Comparison of ENCODE assay signal across 20 cellular contexts in the genomic region with DNA sequence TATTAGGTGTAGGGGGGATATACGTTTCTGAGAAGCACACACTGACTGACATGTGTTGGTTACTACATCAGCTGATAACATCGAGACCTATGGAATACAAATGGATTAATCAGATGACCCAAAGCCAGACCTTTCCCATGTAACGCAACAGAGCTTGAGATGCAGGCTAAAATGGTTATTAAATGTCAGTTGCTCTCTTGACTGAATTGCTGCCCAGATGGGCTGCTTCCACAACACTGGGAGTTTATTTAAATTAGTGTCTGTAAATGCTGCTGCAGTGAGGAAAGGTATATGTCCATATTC.
A peak's percentile ranks its signal among the peaks of the same experiment; 100 is the strongest.
DNase-seq lines count a peak whose midpoint lies in the region; FAIRE-seq and TF ChIP-seq lines count a peak whose summit lies in the region.
"Had no signal": no experiment of that assay in that cellular context is flagged by ENCODE, and none has a peak within 500 bp of the region (broad histone marks: within the 10 kb centered on the region; RNA-seq: fewer than 3 reads in every experiment).

No MANE protein-coding gene starts in this region.

- H3K9me3 Mint-ChIP-seq in glutamatergic neuron (ENCODE audit: unreplicated experiment) = peaks cover 2% of the 10 kb centered on the region
- H3K9me3 Mint-ChIP-seq in neural progenitor cell = no peaks in the 10 kb centered on the region

- no peaks in the 10 kb centered on the region for H3K4me1 Mint-ChIP-seq in glutamatergic neuron (ENCODE audit: low read depth, unreplicated experiment)
- peaks cover 16% of the 10 kb centered on the region for H3K4me1 Mint-ChIP-seq in neural progenitor cell

- H3K4me1 ChIP-seq in HUES64 (ENCODE audit: insufficient read depth, low read length) = peaks cover 9% of the 10 kb centered on the region
- peaks cover 13% of the 10 kb centered on the region for H3K4me1 ChIP-seq in neural progenitor cell
- H3K4me1 ChIP-seq: SJCRH30 had no signal

- H3K9ac ChIP-seq in HUES64 (ENCODE audit: low read depth, low read length) (no peak overlapping the region), neural progenitor cell (no peak overlapping the region)

- TF ChIP-seq CTCF in glutamatergic neuron (IDR thresholded peaks at IDR 0.05; ENCODE audit: partially characterized antibody, unreplicated experiment) = no peak
- no peak for TF ChIP-seq CTCF in neural progenitor cell (IDR thresholded peaks at IDR 0.05)

- no peaks in the 10 kb centered on the region for H3K79me2 ChIP-seq in neural progenitor cell (ENCODE audit: low read depth)

- H3K27me3 ChIP-seq in HUES64 (ENCODE audit: insufficient read depth, low read length) (peaks cover 63% of the 10 kb centered on the region), neural progenitor cell (peaks cover 76% of the 10 kb centered on the region)
- H3K27me3 ChIP-seq: SJCRH30 had no signal

- H3K4me3 ChIP-seq in HUES64 (ENCODE audit: low read length) (peak overlapping the region; percentile 62), neural progenitor cell (no peak overlapping the region)
- H3K4me3 ChIP-seq: PC-9, SJCRH30 had no signal

- WGBS in HUES64 = 92% methylated on average over 3 of the region's 3 CpGs

- H3K36me3 Mint-ChIP-seq in glutamatergic neuron (ENCODE audit: unreplicated experiment) (no peaks in the 10 kb centered on the region), neural progenitor cell (no peaks in the 10 kb centered on the region)

- no peak for FAIRE-seq in frontal cortex (lab: Jason Lieb, UNC)
- FAIRE-seq: GM12891, H54 had no signal

- H3K27me3 Mint-ChIP-seq in glutamatergic neuron (ENCODE audit: unreplicated experiment) (peaks cover 15% of the 10 kb centered on the region), neural progenitor cell (ENCODE audit: insufficient read depth, low read depth) (peaks cover 38% of the 10 kb centered on the region)

- H3K27ac ChIP-seq in HUES64 (ENCODE audit: low read depth, low read length) (no peak overlapping the region), angular gyrus (ENCODE audit: low read depth, low read length) (peak overlapping the region; percentile 3), neural progenitor cell (no peak overlapping the region)
- H3K27ac ChIP-seq: PC-9, SJCRH30 had no signal

- H2AFZ ChIP-seq in neural progenitor cell (replicated peaks) = no peak overlapping the region
- H2AFZ ChIP-seq: PC-9 had no signal

- H3K27ac Mint-ChIP-seq in glutamatergic neuron (ENCODE audit: unreplicated experiment) = no peak overlapping the region
- H3K27ac Mint-ChIP-seq in neural progenitor cell = no peak overlapping the region

- no peak for DNase-seq in glutamatergic neuron
- no peak for DNase-seq in neural progenitor cell (ENCODE audit: low spot score)
- no peak for DNase-seq in NCI-H187 treated with DMSO at 0.1 percent for 48 hours (lab: John Stamatoyannopoulos, UW)
- DNase-seq in stimulated activated CD4-positive, alpha-beta T cell treated with anti-CD3 and anti-CD28 coated beads, Interleukin-12 subunit alpha, Interleukin-12 subunit beta, amount 100 ng/mL, for 4 hours = no peak
- no peak for DNase-seq in frontal cortex (ENCODE audit: low spot score in 2 of 2)
- DNase-seq in germinal center (ENCODE audit: low spot score) = no peak
- DNase-seq: ACHN, AML-193, DMS 273 treated with DMSO at 0.1 percent for 48 hours, GF-D8, NCI-H1417 treated with DMSO at 0.1 percent for 48 hours, NCI-H2029, NCI-H446, NCI-H774, PC-9, SJCRH30 had no signal

- H4K20me1 ChIP-seq in neural progenitor cell (ENCODE audit: low read depth) = peaks cover 46% of the 10 kb centered on the region

- no peak overlapping the region for H3K4me2 ChIP-seq in neural progenitor cell
- H3K4me2 ChIP-seq: PC-9 had no signal

- H3K4me3 Mint-ChIP-seq in glutamatergic neuron (ENCODE audit: unreplicated experiment) (peak overlapping the region; percentile 82), neural progenitor cell (peak overlapping the region; percentile 82)

- H3K36me3 ChIP-seq in HUES64 (ENCODE audit: insufficient read depth, low read length) (no peaks in the 10 kb centered on the region), neural progenitor cell (no peaks in the 10 kb centered on the region)
- H3K36me3 ChIP-seq: SJCRH30 had no signal

- H3K9me3 ChIP-seq in HUES64 (ENCODE audit: insufficient read depth, low read depth, low read length) = no peaks in the 10 kb centered on the region
- H3K9me3 ChIP-seq in neural progenitor cell (ENCODE audit: low read depth) = no peaks in the 10 kb centered on the region
- H3K9me3 ChIP-seq: SJCRH30 had no signal

- H3F3A ChIP-seq in neural progenitor cell (ENCODE audit: low read depth) = peaks cover 16% of the 10 kb centered on the region
